ENCODE assay signal across 8 cellular contexts in the genomic region with DNA sequence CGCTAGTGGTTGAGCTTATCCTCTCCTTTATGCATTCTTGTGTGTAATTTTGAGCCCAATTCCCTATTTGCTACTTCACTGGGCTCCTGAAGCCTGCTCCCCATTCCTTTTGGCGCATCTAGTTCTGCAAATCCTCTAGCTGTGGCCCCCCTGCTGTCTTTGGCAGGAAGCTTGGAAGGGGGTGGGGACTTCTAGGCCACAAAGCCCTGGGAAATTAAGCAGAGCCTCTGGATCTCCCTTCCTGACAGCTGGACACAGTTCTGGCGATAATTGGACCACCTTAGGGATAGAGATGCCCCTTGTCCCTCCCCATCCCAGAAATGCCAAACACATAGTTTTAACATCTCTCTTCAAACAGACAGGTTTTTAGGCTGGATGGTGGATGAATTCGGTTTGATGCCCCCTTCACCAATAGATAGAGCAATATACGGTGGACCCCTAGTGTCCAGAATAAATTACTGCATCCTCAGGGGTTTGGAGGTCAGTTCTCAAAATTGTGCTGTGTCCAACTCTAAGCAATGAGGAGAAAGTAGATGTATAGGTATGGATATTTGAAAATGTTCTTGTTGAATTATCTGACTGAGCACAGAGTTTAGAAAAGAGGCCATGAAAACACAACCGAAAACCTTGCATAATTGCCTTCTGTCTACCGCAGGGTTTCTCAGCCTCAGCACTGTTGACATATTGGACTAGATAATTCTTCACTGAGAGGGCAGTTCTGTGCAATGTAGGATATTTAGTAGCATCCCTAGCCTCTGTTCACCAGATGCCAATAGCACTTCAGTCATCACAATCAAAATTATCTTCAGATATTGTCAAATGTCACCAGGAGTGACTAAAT.
DNase-seq lines count a peak whose midpoint lies in the region; ATAC-seq and TF ChIP-seq lines count a peak whose summit lies in the region.

No MANE protein-coding gene starts in this region.

- TF ChIP-seq EP300 in sigmoid colon (IDR thresholded peaks at IDR 0.05), result no peak

- H3K27me3 ChIP-seq in AG04450 (ENCODE audit: control insufficient read depth, insufficient read depth, low read length), result no peaks in the 10 kb centered on the region
- no peaks in the 10 kb centered on the region for H3K27me3 ChIP-seq in ascending aorta
- no peaks in the 10 kb centered on the region for H3K27me3 ChIP-seq in sigmoid colon

- CTCF ChIA-PET in AG04450 (lab: Charles Lee), result interaction anchor here (0.5 to 3.1 kb wide), 14 partner anchors 9 to 1213 kb away, joined by 3 to 16 read pairs (median 4); a partner anchor contains a TSS

- H3K9me3 ChIP-seq in AG04450 (ENCODE audit: control insufficient read depth, insufficient read depth, low read length) (no peaks in the 10 kb centered on the region), ascending aorta (no peaks in the 10 kb centered on the region), sigmoid colon (no peaks in the 10 kb centered on the region)

- TF ChIP-seq CTCF in AG04450 (IDR thresholded peaks at IDR 0.05; ENCODE audit: low read depth, low read length) (peak; percentile 81), GM12875 (IDR thresholded peaks at IDR 0.05; ENCODE audit: borderline replicate concordance, insufficient read depth, low read depth, low read length) (peak; percentile 70), ascending aorta (IDR thresholded peaks at IDR 0.05) (peak; percentile 54 to 85 (median 82)), sigmoid colon (IDR thresholded peaks at IDR 0.05) (peak; percentile 21 to 64 (median 58))

- no peak for TF ChIP-seq POLR2A in sigmoid colon (IDR thresholded peaks at IDR 0.05)

- ATAC-seq in GM19328 (IDR thresholded peaks at IDR 0.05; ENCODE audit: unreplicated experiment), result no peak
- ATAC-seq in HG02610 (IDR thresholded peaks at IDR 0.05; ENCODE audit: unreplicated experiment), result no peak

- H3K4me1 ChIP-seq in ascending aorta (peaks cover 0 to 4% of the 10 kb centered on the region in 2 donors), sigmoid colon (peaks cover 0 to 7% (median 6%) of the 10 kb centered on the region in 4 donors)

- H3K4me3 ChIP-seq in AG04450 (ENCODE audit: low read depth, low read length) (no peak overlapping the region), GM12875 (ENCODE audit: low read depth, low read length) (no peak overlapping the region), ascending aorta (peak overlapping the region in 1 of 2 donors; percentile 23), sigmoid colon (no peak overlapping the region)

- H3K36me3 ChIP-seq in ascending aorta (no peaks in the 10 kb centered on the region), sigmoid colon (no peaks in the 10 kb centered on the region)

- POLR2A ChIA-PET in AG04450 (lab: Yijun Ruan, JAX), result interaction anchor here (0.7 kb wide), 1 partner anchor 17 kb away, joined by 4 read pairs; no protein-coding TSS in a partner anchor

- DNase-seq in AG04450 (ENCODE audit: low read depth, low spot score) (peak; percentile 3), NCI-H1105 treated with DMSO at 0.1 percent for 48 hours (lab: John Stamatoyannopoulos, UW) (peak; percentile 42), ascending aorta (ENCODE audit: low spot score in 2 of 2) (no peak), hepatic stellate cell (ENCODE audit: low spot score) (peak; percentile 39), sigmoid colon (no peak)

- 49 to 56% methylated on average over 7 of the region's 7 CpGs for WGBS in sigmoid colon, 2 donors

- H3K27ac ChIP-seq in AG04450 (ENCODE audit: low read depth, low read length), result no peak overlapping the region
- no peak overlapping the region for H3K27ac ChIP-seq in ascending aorta
- H3K27ac ChIP-seq in sigmoid colon, result no peak overlapping the region

- intact Hi-C loops in ascending aorta (cut with DNase I), result loop anchor here (1.0 to 5.0 kb wide), 3 partner anchors 78 to 202 kb away; no protein-coding TSS in a partner anchor
- intact Hi-C loops in sigmoid colon (cut with DNase I), result loop anchor here (5.0 to 10.0 kb wide), 2 partner anchors 78 to 200 kb away; a partner anchor contains a TSS

Comparison
In these comparisons a context has a peak if more than half of its experiments do, and no peak if none do; other contexts are left out.
1. DNase-seq: peak in AG04450 (single experiment), NCI-H1105 treated with DMSO at 0.1 percent for 48 hours (single experiment) and hepatic stellate cell (single experiment); none in ascending aorta (0 of 2) and sigmoid colon (single experiment).
2. Peak in every context shown above with its lines, with median percentiles within 50 percentile points of each other: CTCF ChIP-seq.